In the genomic region with DNA sequence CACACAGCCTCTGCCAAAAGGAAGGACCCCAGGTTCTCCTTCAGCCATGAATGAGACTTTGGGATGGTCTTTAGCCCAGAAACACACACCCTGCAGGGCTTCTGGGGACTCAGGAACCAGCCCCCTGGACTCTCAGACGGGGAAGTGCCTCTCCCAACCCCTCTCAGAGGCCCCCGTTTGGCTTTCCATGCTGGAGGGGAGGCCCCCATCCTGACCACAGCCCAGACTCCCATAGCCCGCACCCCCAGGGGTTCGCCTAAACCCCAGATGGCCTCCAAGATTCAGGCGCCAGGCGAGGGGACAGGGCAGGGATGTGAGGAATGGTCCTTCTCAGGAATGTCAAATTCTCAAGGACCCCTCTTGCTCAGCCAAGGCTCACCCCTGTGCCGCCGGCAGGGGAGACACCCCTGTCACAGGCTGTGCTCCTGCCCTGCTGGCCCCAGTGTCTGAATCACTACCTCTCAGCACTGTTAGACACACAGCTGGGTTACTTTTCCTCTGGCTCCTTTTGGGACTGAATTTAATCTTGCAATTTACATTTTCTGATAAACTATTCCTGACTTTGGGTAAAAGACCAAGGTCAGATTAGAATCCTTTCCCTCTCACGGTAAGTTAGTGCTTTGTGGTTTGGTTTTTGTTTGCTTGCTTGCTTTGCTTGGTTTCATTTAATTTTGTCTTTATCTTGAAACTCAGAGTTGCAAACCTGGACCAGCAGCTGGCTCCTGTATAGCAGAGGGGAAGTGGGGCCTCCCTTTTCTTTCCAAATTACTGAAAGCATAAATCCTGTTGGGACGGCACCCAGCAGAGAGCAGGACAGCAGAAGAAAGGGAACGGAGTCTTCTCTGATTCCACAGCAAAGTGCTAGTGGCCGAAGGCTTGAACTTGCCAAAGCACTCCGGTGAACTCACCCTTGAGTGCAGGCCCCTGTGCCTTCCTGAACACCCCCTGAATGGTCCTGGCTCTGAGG, we compare ENCODE assay signal across 12 cellular contexts.
"Had no signal": no experiment of that assay in that cellular context is flagged by ENCODE, and none has a peak within 500 bp of the region (broad histone marks: within the 10 kb centered on the region; RNA-seq: fewer than 3 reads in every experiment).

No MANE protein-coding gene starts in this region.

- ATAC-seq: lower lobe of right lung had no signal

- H3K4me1 Mint-ChIP-seq: activated B cell treated with CpG ODN at 0.5 μM for 24 hours had no signal

- DNase-seq: activated B cell treated with CpG ODN at 0.5 μM for 24 hours; activated CD4-positive, alpha-beta T cell treated with anti-CD3 and anti-CD28 coated beads for 48 hours; activated naive CD4-positive, alpha-beta T cell treated with anti-CD3 and anti-CD28 coated beads, Interleukin-2, amount 50 U/mL, for 16 hours; hippocampal formation; kidney glomerular epithelial cell; lower lobe of right lung; midbrain; retina; stimulated activated CD4-positive, alpha-beta T cell treated with anti-CD3 and anti-CD28 coated beads, Interleukin-2, amount 100 ng/mL, for 48 hours; stimulated activated naive CD4-positive, alpha-beta T cell had no signal

- H3K9me3 Mint-ChIP-seq: activated B cell treated with CpG ODN at 0.5 μM for 24 hours; activated T-helper 2 cell treated with anti-CD3 and anti-CD28 coated beads, Interferon-gamma antibody, Interleukin-2, Interleukin-4, amounts not matched to agents 10 μg/mL and 5 μg/mL and 100 μg/mL, durations not matched to agents 14 hours and 24 hours and 36 hours; T-helper 1 cell treated with Interleukin-12 subunit alpha and Interleukin-12 subunit beta and Interleukin-4 antibody, amounts not matched to agents 30 μg/mL and 1 μg/mL, for 36 hours had no signal

- H3K27ac Mint-ChIP-seq: activated B cell treated with CpG ODN at 0.5 μM for 24 hours; activated T-helper 2 cell treated with anti-CD3 and anti-CD28 coated beads, Interferon-gamma antibody, Interleukin-2, Interleukin-4, amounts not matched to agents 10 μg/mL and 5 μg/mL and 100 μg/mL, durations not matched to agents 14 hours and 24 hours and 36 hours; T-helper 1 cell treated with Interleukin-12 subunit alpha and Interleukin-12 subunit beta and Interleukin-4 antibody, amounts not matched to agents 30 μg/mL and 1 μg/mL, for 36 hours had no signal

- H3K4me3 Mint-ChIP-seq: activated B cell treated with CpG ODN at 0.5 μM for 24 hours; T-helper 1 cell treated with Interleukin-12 subunit alpha and Interleukin-12 subunit beta and Interleukin-4 antibody, amounts not matched to agents 30 μg/mL and 1 μg/mL, for 36 hours had no signal
